ENCODE assay signal across 1 cellular context in genomic region chr2:207188601-207189000, GRCh38.
TF ChIP-seq lines count a peak whose summit lies in the region.

No MANE protein-coding gene starts in this region.

TF ChIP-seq in IMR-90, 13 proteins besides CTCF, POLR2A, EP300 and RAD21:
- no peak for TF ChIP-seq RFX5 (IDR thresholded peaks at IDR 0.05; ENCODE audit: low read depth, low read length)
- no peak for TF ChIP-seq CHD1 (IDR thresholded peaks at IDR 0.05; ENCODE audit: low read depth, low read length)
- TF ChIP-seq MAFK (IDR thresholded peaks at IDR 0.05; ENCODE audit: low read depth, low read length): 0 out of 2 replicates have a peak, but pooled peaks have one; percentile 9
- no peak for TF ChIP-seq SMC3 (IDR thresholded peaks at IDR 0.05; ENCODE audit: low read depth, low read length)
- no peak for TF ChIP-seq FOS (IDR thresholded peaks at IDR 0.05; ENCODE audit: low read depth, low read length)
- no peak for TF ChIP-seq NFE2L2 (IDR thresholded peaks at IDR 0.05; ENCODE audit: low read depth, low read length)
- no peak for TF ChIP-seq CEBPB (IDR thresholded peaks at IDR 0.05; ENCODE audit: low read depth, low read length)
- TF ChIP-seq RCOR1 (IDR thresholded peaks at IDR 0.05; ENCODE audit: insufficient replicate concordance, low read length): no peak
- TF ChIP-seq MAZ (IDR thresholded peaks at IDR 0.05; ENCODE audit: borderline replicate concordance, low read depth, low read length): no peak
- no peak for TF ChIP-seq MXI1 (IDR thresholded peaks at IDR 0.05; ENCODE audit: borderline replicate concordance, low read depth, low read length)
- TF ChIP-seq, protein P1, sequence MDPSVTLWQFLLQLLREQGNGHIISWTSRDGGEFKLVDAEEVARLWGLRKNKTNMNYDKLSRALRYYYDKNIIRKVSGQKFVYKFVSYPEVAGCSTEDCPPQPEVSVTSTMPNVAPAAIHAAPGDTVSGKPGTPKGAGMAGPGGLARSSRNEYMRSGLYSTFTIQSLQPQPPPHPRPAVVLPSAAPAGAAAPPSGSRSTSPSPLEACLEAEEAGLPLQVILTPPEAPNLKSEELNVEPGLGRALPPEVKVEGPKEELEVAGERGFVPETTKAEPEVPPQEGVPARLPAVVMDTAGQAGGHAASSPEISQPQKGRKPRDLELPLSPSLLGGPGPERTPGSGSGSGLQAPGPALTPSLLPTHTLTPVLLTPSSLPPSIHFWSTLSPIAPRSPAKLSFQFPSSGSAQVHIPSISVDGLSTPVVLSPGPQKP (IDR thresholded peaks at IDR 0.05; ENCODE audit: borderline replicate concordance, low read depth, low read length): no peak
- TF ChIP-seq USF2 (IDR thresholded peaks at IDR 0.05; ENCODE audit: low read depth, low read length): no peak
- peak; percentile 36; the same call in 1 of the 2 replicates for TF ChIP-seq BHLHE40 (IDR thresholded peaks at IDR 0.05; ENCODE audit: low read depth, low read length)
